In genomic region chr6:33072508-33073100, GRCh38 we compare ENCODE assay signal across 12 cellular contexts. TPM values are rescaled to one million over a fixed set of nuclear protein-coding genes. Genes with fewer than 3 reads are reported as not detected.
DNase-seq lines count a peak whose midpoint lies in the region; ATAC-seq and TF ChIP-seq lines count a peak whose summit lies in the region.
"Had no signal": no experiment of that assay in that cellular context is flagged by ENCODE, and none has a peak within 500 bp of the region (broad histone marks: within the 10 kb centered on the region; RNA-seq: fewer than 3 reads in every experiment).

No MANE protein-coding gene starts in this region.

- H3K4me1 Mint-ChIP-seq in CD4-positive, alpha-beta memory T cell = peaks cover 22 to 40% (median 32%) of the 10 kb centered on the region in 4 donors

- no peak overlapping the region for H3K4me2 ChIP-seq in mesendoderm (ENCODE audit: low read length)

- peaks cover 6% of the 10 kb centered on the region for H3K36me3 ChIP-seq in CD4-positive, alpha-beta memory T cell (ENCODE audit: insufficient read depth, low read length)
- H3K36me3 ChIP-seq in adrenal gland (replicated peaks in 1 of 2) (no peaks in the 10 kb centered on the region), psoas muscle (ENCODE audit: insufficient read depth in 1 of 2, low read depth in 1 of 2) (peaks cover 0 to 13% of the 10 kb centered on the region in 2 donors), vagina (no peaks in the 10 kb centered on the region), mesendoderm (ENCODE audit: control insufficient read depth, insufficient read depth, low read length) (no peaks in the 10 kb centered on the region)
- H3K36me3 ChIP-seq: brain microvascular endothelial cell had no signal

- H3K27me3 ChIP-seq in CD4-positive, alpha-beta memory T cell (ENCODE audit: insufficient read depth, low read length) = no peaks in the 10 kb centered on the region
- H3K27me3 ChIP-seq in adrenal gland = no peaks in the 10 kb centered on the region
- peaks cover 0 to 3% (median 2%) of the 10 kb centered on the region in 3 donors for H3K27me3 ChIP-seq in psoas muscle (ENCODE audit: insufficient read depth in 3 of 3, low read length in 2 of 3)
- no peaks in the 10 kb centered on the region for H3K27me3 ChIP-seq in vagina
- H3K27me3 ChIP-seq in mesendoderm (ENCODE audit: insufficient read depth, low read length, poor library complexity) = no peaks in the 10 kb centered on the region
- H3K27me3 ChIP-seq: brain microvascular endothelial cell, testis had no signal

- no peak overlapping the region for H2BK120ac ChIP-seq in mesendoderm (ENCODE audit: low read depth, low read length)

- ATAC-seq in GM18505 (IDR thresholded peaks at IDR 0.05; ENCODE audit: unreplicated experiment) (no peak), psoas muscle (no peak), HG03135 (IDR thresholded peaks at IDR 0.05; ENCODE audit: unreplicated experiment) (no peak), GM21723 (IDR thresholded peaks at IDR 0.05; ENCODE audit: unreplicated experiment) (no peak)

- no peak overlapping the region for H2BK5ac ChIP-seq in mesendoderm (ENCODE audit: low read length)

- POLR2A ChIA-PET in CD4-positive, alpha-beta memory T cell (lab: Charles Lee; ENCODE audit: partially characterized antibody) = interaction anchor here (1.2 to 1.6 kb wide), 4 partner anchors 57 to 199 kb away, joined by 3 to 7 read pairs (median 4); partner anchors contain the start of genes HSD17B8, RPS18 and VPS52

- intact Hi-C loops in CD4-positive, alpha-beta memory T cell (cut with micrococcal nuclease) = loop anchor here (5.0 kb wide), 1 partner anchor 55 kb away; no protein-coding TSS in a partner anchor
- intact Hi-C loops in adrenal gland (cut with DNase I) = no loop called here
- intact Hi-C loops in psoas muscle (cut with DNase I) = no loop called here
- intact Hi-C loops in vagina (cut with DNase I) = no loop called here

- TF ChIP-seq POLR2A in GM18505 (IDR thresholded peaks at IDR 0.05; ENCODE audit: borderline replicate concordance, extremely low read depth, insufficient read depth, insufficient read length) (peak; percentile 39), adrenal gland (IDR thresholded peaks at IDR 0.05) (no peak), vagina (IDR thresholded peaks at IDR 0.05) (no peak)

- H3K4me3 Mint-ChIP-seq in CD4-positive, alpha-beta memory T cell = peak overlapping the region; percentile 16 to 92 (median 82)

- H3K9ac ChIP-seq in mesendoderm (ENCODE audit: low read length) = no peak overlapping the region

- peak overlapping the region; percentile 67 for H3K27ac ChIP-seq in CD4-positive, alpha-beta memory T cell (ENCODE audit: low read depth, low read length)
- H3K27ac ChIP-seq in adrenal gland (peak overlapping the region in 3 of 5 donors; percentile 31 to 47 (median 41)), psoas muscle (no peak overlapping the region), vagina (no peak overlapping the region), mesendoderm (ENCODE audit: low read depth, low read length) (no peak overlapping the region)
- H3K27ac ChIP-seq: brain microvascular endothelial cell had no signal

- H3K4ac ChIP-seq in mesendoderm (ENCODE audit: low read depth, low read length) = no peak overlapping the region

- no peak for DNase-seq in CD4-positive, alpha-beta memory T cell
- DNase-seq in adrenal gland (peak in 1 of 7 donors; percentile 38), psoas muscle (no peak), vagina (ENCODE audit: extremely low spot score in 2 of 2) (no peak), mesendoderm (no peak)
- DNase-seq: brain microvascular endothelial cell, NCI-H1092, NCI-H774 had no signal

- H3K9me3 ChIP-seq in CD4-positive, alpha-beta memory T cell (ENCODE audit: control insufficient read depth in 1 of 2, low read length in 2 of 2) = no peaks in the 10 kb centered on the region
- H3K9me3 ChIP-seq in adrenal gland (replicated peaks in 1 of 3) (no peaks in the 10 kb centered on the region), psoas muscle (no peaks in the 10 kb centered on the region), vagina (no peaks in the 10 kb centered on the region)
- H3K9me3 ChIP-seq: testis had no signal

- H3K79me2 ChIP-seq in mesendoderm (ENCODE audit: control insufficient read depth, insufficient read depth, low read length) = no peaks in the 10 kb centered on the region

- peaks cover 0 to 10% of the 10 kb centered on the region in 2 donors for H3K36me3 Mint-ChIP-seq in CD4-positive, alpha-beta memory T cell

- peaks cover 0 to 1% (median 0%) of the 10 kb centered on the region in 8 donors for H3K9me3 Mint-ChIP-seq in CD4-positive, alpha-beta memory T cell

- no peak for TF ChIP-seq CTCF in adrenal gland (IDR thresholded peaks at IDR 0.05)
- TF ChIP-seq CTCF in psoas muscle (IDR thresholded peaks at IDR 0.05) = no peak
- no peak for TF ChIP-seq CTCF in vagina (IDR thresholded peaks at IDR 0.05)

- no peak overlapping the region for H3K56ac ChIP-seq in mesendoderm (ENCODE audit: low read length)

- peak overlapping the region in 1 of 2 donors; percentile 73 for H3K4me3 ChIP-seq in CD4-positive, alpha-beta memory T cell (ENCODE audit: low read length in 2 of 2)
- H3K4me3 ChIP-seq in adrenal gland (peak overlapping the region in 1 of 4 donors; percentile 52), psoas muscle (peak overlapping the region; percentile 48), vagina (peak overlapping the region in 1 of 2 donors; percentile 31), mesendoderm (ENCODE audit: low read length) (no peak overlapping the region)

- H2AK5ac ChIP-seq in mesendoderm (ENCODE audit: low read length) = no peak overlapping the region

- no peak overlapping the region for H2BK15ac ChIP-seq in mesendoderm (replicated peaks; ENCODE audit: low read depth)

- CTCF ChIA-PET in CD4-positive, alpha-beta memory T cell (lab: Charles Lee; ENCODE audit: partially characterized antibody) = interaction anchor here (0.8 to 2.4 kb wide), 7 partner anchors 9 to 58 kb away, joined by 3 to 9 read pairs (median 4); no protein-coding TSS in a partner anchor

- no peak overlapping the region for H4K8ac ChIP-seq in mesendoderm (ENCODE audit: low read depth, low read length)

- WGBS in adrenal gland, 4 donors = 55 to 61% (median 57%) methylated on average over 6 to 7 of the region's 7 CpGs
- WGBS in psoas muscle, 3 donors = 53 to 59% (median 55%) methylated on average over 7 of the region's 7 CpGs
- WGBS in mesendoderm (ENCODE audit: extremely low coverage, insufficient coverage, low lambda C conversion rate) = no CpG with 5 or more reads among the region's 7 CpGs

- no peak overlapping the region for H3K23ac ChIP-seq in mesendoderm (ENCODE audit: low read length)

- no peak overlapping the region for H4K5ac ChIP-seq in mesendoderm (ENCODE audit: low read length)

- peaks cover 2 to 3% of the 10 kb centered on the region in 2 donors for H3K27me3 Mint-ChIP-seq in CD4-positive, alpha-beta memory T cell

- H3K27ac Mint-ChIP-seq in CD4-positive, alpha-beta memory T cell = peak overlapping the region in 3 of 7 donors; percentile 38 to 95 (median 95)

- no peaks in the 10 kb centered on the region for H3K79me1 ChIP-seq in mesendoderm (ENCODE audit: low read length)

- no peak overlapping the region for H3K18ac ChIP-seq in mesendoderm (ENCODE audit: low read length)

- H3K4me1 ChIP-seq in CD4-positive, alpha-beta memory T cell (ENCODE audit: insufficient read depth, low read length) = peaks cover 37% of the 10 kb centered on the region
- H3K4me1 ChIP-seq in adrenal gland (replicated peaks in 1 of 2) (peaks cover 5 to 10% of the 10 kb centered on the region in 2 donors), psoas muscle (no peaks in the 10 kb centered on the region), vagina (no peaks in the 10 kb centered on the region), mesendoderm (ENCODE audit: control insufficient read depth, low read depth, low read length) (no peaks in the 10 kb centered on the region)

RNA-seq across cellular contexts. Expression of gene HLA-DPA1, which starts 0.8 kb away (rescaled TPM):
- 10 to 100 TPM; 17.0 to 18.2 TPM for total RNA-seq in CD4-positive, alpha-beta memory T cell
- 10 to 100 TPM; 40.0 to 41.6 TPM for polyA plus RNA-seq in CD4-positive, alpha-beta memory T cell
- 100 to 1,000 TPM in 6 of 8 donors, 10 to 100 TPM in 2; 69.6 to 625 (median 207) TPM for total RNA-seq in adrenal gland
- 100 to 1,000 TPM in 1 of 3 donors, 10 to 100 TPM in 2; 29.2 to 219 (median 31.0) TPM for polyA plus RNA-seq in adrenal gland
- total RNA-seq in psoas muscle = 10 to 100 TPM; 13.8 to 52.6 (median 20.2) TPM
- polyA plus RNA-seq in psoas muscle = 10 to 100 TPM; 10.7 to 12.3 (median 10.9) TPM
- 82.3 TPM for total RNA-seq in vagina
- 4.9 TPM for polyA plus RNA-seq in mesendoderm (2013, experiment 1 of 2)
- polyA plus RNA-seq in mesendoderm (2013, experiment 2 of 2) = 4.7 TPM

RNA-seq across cellular contexts. Expression of gene HLA-DPB1, which starts 3.2 kb away (rescaled TPM):
- total RNA-seq in CD4-positive, alpha-beta memory T cell = 10 to 100 TPM; 14.5 to 17.2 TPM
- 10 to 100 TPM; 50.5 to 76.9 TPM for polyA plus RNA-seq in CD4-positive, alpha-beta memory T cell
- total RNA-seq in adrenal gland = 100 to 1,000 TPM in 6 of 8 donors, 10 to 100 TPM in 2; 58.1 to 521 (median 259) TPM
- polyA plus RNA-seq in adrenal gland = 10 to 100 TPM; 39.9 to 56.4 (median 50.8) TPM
- 10 to 100 TPM; 11.9 to 33.2 (median 18.3) TPM for total RNA-seq in psoas muscle
- polyA plus RNA-seq in psoas muscle = 10 to 100 TPM; 11.0 to 17.9 (median 11.1) TPM
- 94.8 TPM for total RNA-seq in vagina
- polyA plus RNA-seq in mesendoderm (2013, experiment 1 of 2) = 27.2 TPM
- polyA plus RNA-seq in mesendoderm (2013, experiment 2 of 2) = 28.0 TPM

Comparison
In these comparisons a context has a peak if more than half of its experiments do, and no peak if none do; other contexts are left out.
1. H3K27ac ChIP-seq: peak in CD4-positive, alpha-beta memory T cell (single experiment) and adrenal gland (3 of 5); none in psoas muscle (single experiment), vagina (single experiment) and mesendoderm (single experiment).